Comparison of ENCODE assay signal across 1 cellular context in the genomic region with DNA sequence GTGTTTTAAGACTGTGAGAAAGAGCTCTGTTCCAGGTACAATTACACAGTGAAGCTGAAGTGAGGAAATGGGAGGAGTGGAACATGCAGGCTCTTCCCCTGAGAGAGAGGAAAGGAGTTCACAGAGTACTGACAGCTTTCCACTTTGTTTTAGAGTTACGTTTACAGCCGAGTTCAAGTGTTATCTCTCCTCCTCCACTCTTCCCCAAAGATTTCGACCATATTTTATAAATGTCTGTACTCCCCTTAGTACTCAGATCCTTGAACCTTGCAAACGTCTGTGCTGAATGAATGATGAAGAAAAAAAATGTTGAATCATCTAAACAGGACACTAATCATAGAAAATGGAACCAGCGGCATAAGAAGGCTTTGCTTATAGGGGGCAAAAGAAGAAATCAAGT.
A peak's percentile ranks its signal among the peaks of the same experiment; 100 is the strongest.
TF ChIP-seq lines count a peak whose summit lies in the region.

No MANE protein-coding gene starts in this region.

TF ChIP-seq in K562, 482 proteins besides CTCF, POLR2A, EP300 and RAD21 (continued from another document):
- TF ChIP-seq, protein P1, sequence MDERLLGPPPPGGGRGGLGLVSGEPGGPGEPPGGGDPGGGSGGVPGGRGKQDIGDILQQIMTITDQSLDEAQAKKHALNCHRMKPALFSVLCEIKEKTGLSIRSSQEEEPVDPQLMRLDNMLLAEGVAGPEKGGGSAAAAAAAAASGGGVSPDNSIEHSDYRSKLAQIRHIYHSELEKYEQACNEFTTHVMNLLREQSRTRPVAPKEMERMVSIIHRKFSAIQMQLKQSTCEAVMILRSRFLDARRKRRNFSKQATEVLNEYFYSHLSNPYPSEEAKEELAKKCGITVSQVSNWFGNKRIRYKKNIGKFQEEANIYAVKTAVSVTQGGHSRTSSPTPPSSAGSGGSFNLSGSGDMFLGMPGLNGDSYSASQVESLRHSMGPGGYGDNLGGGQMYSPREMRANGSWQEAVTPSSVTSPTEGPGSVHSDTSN (CRISPR knock-in tag; IDR thresholded peaks at IDR 0.05; ENCODE audit: low read depth), result no peak
- TF ChIP-seq, protein P1 (tag; conservative IDR thresholded peaks at IDR 0.05; ENCODE audit: low read depth), result peak; percentile 68
- no peak for TF ChIP-seq ZNF764 (CRISPR knock-in tag; IDR thresholded peaks at IDR 0.05; ENCODE audit: low read depth)
- no peak for TF ChIP-seq TGIF2 (CRISPR knock-in tag; IDR thresholded peaks at IDR 0.05)
